ENCODE assay signal across 13 cellular contexts in the genomic region with DNA sequence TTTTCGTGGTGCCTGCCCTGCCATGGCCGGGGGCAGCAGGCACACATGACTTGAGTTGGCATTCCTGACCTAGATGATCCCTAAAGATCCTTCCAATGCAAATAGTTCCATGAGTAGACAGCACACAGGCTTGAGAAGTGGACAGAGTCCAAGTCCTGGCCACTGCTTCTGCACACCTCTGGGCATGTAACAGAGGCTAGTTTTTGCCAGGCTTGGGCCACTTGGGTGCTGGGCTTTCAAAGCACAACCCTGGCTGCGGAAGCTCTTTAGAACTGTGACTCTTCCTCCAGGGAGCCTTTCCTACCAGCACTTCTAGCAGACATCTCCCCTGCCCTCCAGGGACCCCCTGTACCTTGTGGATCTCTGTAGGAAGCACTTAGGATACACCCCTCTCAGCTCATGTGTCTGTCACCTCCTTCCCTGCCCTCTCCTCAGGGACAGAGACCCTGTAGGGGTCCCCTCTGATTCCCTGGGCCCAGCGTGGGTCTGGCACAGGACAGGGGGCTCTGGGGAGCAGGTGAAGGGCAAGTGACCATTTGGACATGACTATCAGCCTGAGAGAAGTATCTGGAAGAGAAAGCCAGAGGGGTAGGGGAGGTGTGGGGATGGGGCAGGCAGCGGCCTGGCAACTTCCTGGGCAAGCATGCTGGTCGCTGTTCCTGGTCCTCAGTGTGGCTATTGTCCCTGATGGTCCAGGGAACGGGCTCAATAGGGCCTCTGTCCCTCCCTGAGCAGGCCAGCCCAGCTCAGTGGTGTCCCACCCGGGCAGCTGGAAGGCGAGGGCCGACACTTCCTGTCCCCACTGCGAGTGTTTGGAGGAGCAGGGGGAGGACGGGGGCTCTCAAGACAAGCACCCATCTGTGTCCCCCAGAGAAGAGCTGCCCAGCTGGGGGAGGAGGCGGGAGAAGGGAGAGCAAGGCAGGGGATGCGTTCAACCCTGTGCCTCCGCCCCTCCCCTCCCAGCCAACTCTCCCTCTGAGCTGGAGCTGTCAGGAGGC. TPM values are rescaled to one million over a fixed set of nuclear protein-coding genes. Genes with fewer than 3 reads are reported as not detected.
DNase-seq lines count a peak whose midpoint lies in the region; ATAC-seq, FAIRE-seq and TF ChIP-seq lines count a peak whose summit lies in the region.
"Had no signal": no experiment of that assay in that cellular context is flagged by ENCODE, and none has a peak within 500 bp of the region (broad histone marks: within the 10 kb centered on the region; RNA-seq: fewer than 3 reads in every experiment).

No MANE protein-coding gene starts in this region.

- H3K9me3 ChIP-seq in cardiac muscle cell (ENCODE audit: low read depth) (no peaks in the 10 kb centered on the region), left ventricle myocardium inferior (replicated peaks) (no peaks in the 10 kb centered on the region), kidney (ENCODE audit: control insufficient read depth in 1 of 2, low read length in 2 of 2) (no peaks in the 10 kb centered on the region)

- H3K36me3 ChIP-seq in cardiac muscle cell (no peaks in the 10 kb centered on the region), left ventricle myocardium inferior (no peaks in the 10 kb centered on the region), kidney (ENCODE audit: control insufficient read depth in 1 of 2, insufficient read depth in 2 of 2, low read length in 2 of 2) (no peaks in the 10 kb centered on the region)

- H3K4me3 ChIP-seq in cardiac muscle cell: no peak overlapping the region
- H3K4me3 ChIP-seq in left ventricle myocardium inferior: no peak overlapping the region
- H3K4me3 ChIP-seq in kidney (ENCODE audit: low read length in 2 of 2): no peak overlapping the region

- peaks cover 38% of the 10 kb centered on the region for H3K4me1 ChIP-seq in cardiac muscle cell (ENCODE audit: low read depth)
- no peaks in the 10 kb centered on the region for H3K4me1 ChIP-seq in left ventricle myocardium inferior
- H3K4me1 ChIP-seq in kidney (ENCODE audit: control insufficient read depth in 1 of 2, insufficient read depth in 1 of 2, low read depth in 1 of 2, low read length in 2 of 2): peaks cover 22 to 42% of the 10 kb centered on the region in 2 donors

- H3K9ac ChIP-seq in kidney (ENCODE audit: low read length in 2 of 2): no peak overlapping the region

- no peak for TF ChIP-seq CTCF in cardiac muscle cell (IDR thresholded peaks at IDR 0.05; ENCODE audit: low read depth, low read length)
- TF ChIP-seq CTCF in left ventricle myocardium inferior (IDR thresholded peaks at IDR 0.05; ENCODE audit: borderline replicate concordance): no peak
- no peak for TF ChIP-seq CTCF in kidney (IDR thresholded peaks at IDR 0.05; ENCODE audit: borderline replicate concordance, extremely low read depth, insufficient read depth)

- DNase-seq in cardiac muscle cell (ENCODE audit: low read depth in 1 of 2, low spot score in 1 of 2) (no peak), left ventricle myocardium inferior (no peak), kidney (peak; percentile 66), pons (ENCODE audit: low spot score) (peak; percentile 99), NCI-H1694 (lab: John Stamatoyannopoulos, UW) (no peak), NCI-H187 treated with DMSO at 0.1 percent for 48 hours (lab: John Stamatoyannopoulos, UW) (no peak)
- DNase-seq: activated CD8-positive, alpha-beta memory T cell treated with anti-CD3 and anti-CD28 coated beads, Interleukin-2, amount 50 U/mL, for 48 hours; KBM-7; NCI-H2081; trophoblast cell had no signal

- ATAC-seq in HG02885 (IDR thresholded peaks at IDR 0.05; ENCODE audit: poor library complexity, unreplicated experiment) (no peak), HG03442 (IDR thresholded peaks at IDR 0.05; ENCODE audit: unreplicated experiment) (no peak)

- intact Hi-C loops in left ventricle myocardium inferior (cut with micrococcal nuclease): no loop called here
- intact Hi-C loops in kidney (cut with DNase I): no loop called here

- H3K27ac ChIP-seq in cardiac muscle cell: peak overlapping the region; percentile 92
- no peak overlapping the region for H3K27ac ChIP-seq in left ventricle myocardium inferior (replicated peaks)
- H3K27ac ChIP-seq in kidney (ENCODE audit: low read depth in 2 of 2, low read length in 2 of 2): no peak overlapping the region

- FAIRE-seq in kidney (lab: Jason Lieb, UNC): no peak
- FAIRE-seq: endometrium had no signal

- no peaks in the 10 kb centered on the region for H3K27me3 ChIP-seq in cardiac muscle cell
- H3K27me3 ChIP-seq in left ventricle myocardium inferior (ENCODE audit: low read depth): no peaks in the 10 kb centered on the region

RNA-seq across cellular contexts. Expression of a gene that starts 36.1 kb away (rescaled TPM):
- total RNA-seq in cardiac muscle cell: 56.5 and 58.0 TPM in 2 replicates
- polyA plus RNA-seq in cardiac muscle cell: 65.4 and 81.5 TPM in 2 replicates
- 47.5 TPM for total RNA-seq in left ventricle myocardium inferior
- 21.3 TPM for total RNA-seq in kidney
- 8.4 TPM for polyA plus RNA-seq in kidney (ENCODE audit: insufficient read depth, low read depth, low replicate concordance)

Comparison
In these comparisons a context has a peak if more than half of its experiments do, and no peak if none do; other contexts are left out.
1. DNase-seq: peak in kidney (single experiment) and pons (single experiment); none in cardiac muscle cell (0 of 2), left ventricle myocardium inferior (single experiment), NCI-H1694 (single experiment) and NCI-H187 treated with DMSO at 0.1 percent for 48 hours (single experiment).